In genomic region chr7:152336754-152337368, GRCh38 we compare ENCODE assay signal across 8 cellular contexts.
DNase-seq lines count a peak whose midpoint lies in the region; TF ChIP-seq lines count a peak whose summit lies in the region.

No MANE protein-coding gene starts in this region.

- no peak overlapping the region for H2BK20ac ChIP-seq in H9 (ENCODE audit: low read depth, low read length, poor library complexity, severe bottlenecking)

- CTCF ChIA-PET in activated CD4-positive, alpha-beta memory T cell treated with anti-CD3 and anti-CD28 coated beads for 36 hours (lab: Charles Lee) = interaction anchor here (0.7 to 2.6 kb wide), 14 partner anchors 10 to 370 kb away, joined by 3 to 12 read pairs (median 4); no protein-coding TSS in a partner anchor

- H4K91ac ChIP-seq in H9 (ENCODE audit: insufficient read length, low read depth, low read length) = no peak overlapping the region

- H3K79me2 ChIP-seq in H9 (ENCODE audit: insufficient read depth, low read length) = no peaks in the 10 kb centered on the region

- H3K27ac Mint-ChIP-seq in H9 = no peak overlapping the region
- peak overlapping the region; percentile 74 for H3K27ac Mint-ChIP-seq in activated CD4-positive, alpha-beta memory T cell treated with anti-CD3 and anti-CD28 coated beads for 36 hours

- no peak overlapping the region for H2BK12ac ChIP-seq in H9 (ENCODE audit: insufficient read length, low read depth, low read length)

- no peak overlapping the region for H2AFZ ChIP-seq in H9 (ENCODE audit: low read length)

- no peak overlapping the region for H3K14ac ChIP-seq in H9 (ENCODE audit: insufficient read depth, low read length)

- no peak overlapping the region for H4K8ac ChIP-seq in H9 (replicated peaks; ENCODE audit: insufficient read length, low read depth, low read length)

- no peaks in the 10 kb centered on the region for H3K9me3 ChIP-seq in H9 (ENCODE audit: control insufficient read depth, low read depth, low read length)

- H3K23ac ChIP-seq in H9 (ENCODE audit: insufficient read length, low read depth, low read length) = no peak overlapping the region

- H3K9me3 Mint-ChIP-seq in H9 = no peaks in the 10 kb centered on the region
- H3K9me3 Mint-ChIP-seq in activated CD4-positive, alpha-beta memory T cell treated with anti-CD3 and anti-CD28 coated beads for 36 hours = no peaks in the 10 kb centered on the region

- no peak overlapping the region for H3K56ac ChIP-seq in H9 (ENCODE audit: insufficient read length, low read depth, low read length)

- intact Hi-C loops in activated CD4-positive, alpha-beta memory T cell treated with anti-CD3 and anti-CD28 coated beads for 36 hours (cut with micrococcal nuclease) = loop anchor here (1.0 to 2.0 kb wide), 4 partner anchors 98 to 542 kb away; no protein-coding TSS in a partner anchor

- H3K4me2 ChIP-seq in H9 (ENCODE audit: insufficient read depth, insufficient read length, low read length) = no peak overlapping the region

- H3T11ph ChIP-seq in H9 (ENCODE audit: low read length) = no peak overlapping the region

- no peak overlapping the region for H4K5ac ChIP-seq in H9 (ENCODE audit: insufficient read length, low read depth, low read length)

- H3K4me1 Mint-ChIP-seq in H9 = peaks cover 0 to 5% of the 10 kb centered on the region in 2 experiments; a peak in 2 of 4 replicates
- peaks cover 38% of the 10 kb centered on the region for H3K4me1 Mint-ChIP-seq in activated CD4-positive, alpha-beta memory T cell treated with anti-CD3 and anti-CD28 coated beads for 36 hours (ENCODE audit: low read depth)

- no peaks in the 10 kb centered on the region for H3K23me2 ChIP-seq in H9 (ENCODE audit: insufficient read length, low read depth, low read length, poor library complexity, severe bottlenecking)

- no peaks in the 10 kb centered on the region for H3K27me3 Mint-ChIP-seq in H9 (ENCODE audit: low read depth)
- H3K27me3 Mint-ChIP-seq in activated CD4-positive, alpha-beta memory T cell treated with anti-CD3 and anti-CD28 coated beads for 36 hours = no peaks in the 10 kb centered on the region

- no peak overlapping the region for H3K27ac ChIP-seq in H9 (ENCODE audit: insufficient read length, low read depth, low read length)

- no peaks in the 10 kb centered on the region for H3K4me1 ChIP-seq in H9 (ENCODE audit: insufficient read depth, low read length)

- H3K9ac ChIP-seq in H9 (ENCODE audit: extremely low read depth, insufficient read length, low read length) = no peak overlapping the region

- POLR2A ChIA-PET in activated CD4-positive, alpha-beta memory T cell treated with anti-CD3 and anti-CD28 coated beads for 36 hours (lab: Charles Lee) = interaction anchor here (1.5 kb wide), 1 partner anchor 127 kb away, joined by 5 read pairs; no protein-coding TSS in a partner anchor

- TF ChIP-seq CTCF in H9 (conservative IDR thresholded peaks at IDR 0.05) = peak; percentile 69

- no peak overlapping the region for H3K4ac ChIP-seq in H9 (ENCODE audit: low read depth, low read length)

- no peaks in the 10 kb centered on the region for H3K27me3 ChIP-seq in H9 (ENCODE audit: insufficient read depth, low read length)

- WGBS in H9 (ENCODE audit: extremely low coverage, insufficient read length, low lambda C conversion rate) = no CpG with 5 or more reads among the region's 4 CpGs

- no peak overlapping the region for H2BK120ac ChIP-seq in H9 (ENCODE audit: low read depth, low read length, poor library complexity, severe bottlenecking)

- peaks cover 3% of the 10 kb centered on the region for H3K79me1 ChIP-seq in H9 (ENCODE audit: insufficient read depth, low read depth, low read length, poor library complexity, severe bottlenecking)

- no peak overlapping the region for H2BK15ac ChIP-seq in H9 (ENCODE audit: low read depth, low read length)

- no peaks in the 10 kb centered on the region for H4K20me1 ChIP-seq in H9 (ENCODE audit: control insufficient read depth, insufficient read depth, insufficient read length)

- H3K36me3 Mint-ChIP-seq in H9 (ENCODE audit: insufficient read depth in 1 of 3, low read depth in 3 of 3) = no peaks in the 10 kb centered on the region; a peak in 1 of 7 replicates
- no peaks in the 10 kb centered on the region for H3K36me3 Mint-ChIP-seq in activated CD4-positive, alpha-beta memory T cell treated with anti-CD3 and anti-CD28 coated beads for 36 hours

- H3K4me3 Mint-ChIP-seq in H9 = no peak overlapping the region
- H3K4me3 Mint-ChIP-seq in activated CD4-positive, alpha-beta memory T cell treated with anti-CD3 and anti-CD28 coated beads for 36 hours = no peak overlapping the region

- no peak overlapping the region for H3K18ac ChIP-seq in H9 (ENCODE audit: insufficient read length, low read depth, low read length)

- DNase-seq in stimulated activated CD4-positive, alpha-beta T cell treated with anti-CD3 and anti-CD28 coated beads, TNF-alpha, amount 100 ng/mL, for 4 hours (ENCODE audit: low read depth in 3 of 3) = peak in 2 of 3 experiments; percentile 0 to 5
- no peak for DNase-seq in stimulated activated CD4-positive, alpha-beta T cell treated with anti-CD3 and anti-CD28 coated beads, Interleukin-4, amount 100 ng/mL, for 1 hour
- DNase-seq in H9 (peak; percentile 38), NCI-H1105 treated with DMSO at 0.1 percent for 48 hours (lab: John Stamatoyannopoulos, UW) (peak; percentile 46), glomerular visceral epithelial cell (ENCODE audit: extremely low spot score) (peak; percentile 39), putamen (ENCODE audit: low spot score) (peak; percentile 20)
- DNase-seq in activated CD4-positive, alpha-beta memory T cell treated with anti-CD3 and anti-CD28 coated beads for 36 hours = no peak
- DNase-seq in stimulated activated CD4-positive, alpha-beta T cell treated with anti-CD3 and anti-CD28 coated beads, Interleukin-12 subunit alpha, Interleukin-12 subunit beta, amount 100 ng/mL, for 4 hours = no peak

- H2BK5ac ChIP-seq in H9 (ENCODE audit: insufficient read length, low read length) = no peak overlapping the region

- no peak overlapping the region for H2AK5ac ChIP-seq in H9 (ENCODE audit: insufficient read length, low read length)

Comparison
In these comparisons a context has a peak if more than half of its experiments do, and no peak if none do; other contexts are left out.
1. DNase-seq: peak in stimulated activated CD4-positive, alpha-beta T cell treated with anti-CD3 and anti-CD28 coated beads, TNF-alpha, amount 100 ng/mL, for 4 hours (2 of 3), H9 (single experiment), NCI-H1105 treated with DMSO at 0.1 percent for 48 hours (single experiment), glomerular visceral epithelial cell (single experiment) and putamen (single experiment); none in stimulated activated CD4-positive, alpha-beta T cell treated with anti-CD3 and anti-CD28 coated beads, Interleukin-4, amount 100 ng/mL, for 1 hour (single experiment), activated CD4-positive, alpha-beta memory T cell treated with anti-CD3 and anti-CD28 coated beads for 36 hours (single experiment) and stimulated activated CD4-positive, alpha-beta T cell treated with anti-CD3 and anti-CD28 coated beads, Interleukin-12 subunit alpha, Interleukin-12 subunit beta, amount 100 ng/mL, for 4 hours (single experiment).